In the genomic region with DNA sequence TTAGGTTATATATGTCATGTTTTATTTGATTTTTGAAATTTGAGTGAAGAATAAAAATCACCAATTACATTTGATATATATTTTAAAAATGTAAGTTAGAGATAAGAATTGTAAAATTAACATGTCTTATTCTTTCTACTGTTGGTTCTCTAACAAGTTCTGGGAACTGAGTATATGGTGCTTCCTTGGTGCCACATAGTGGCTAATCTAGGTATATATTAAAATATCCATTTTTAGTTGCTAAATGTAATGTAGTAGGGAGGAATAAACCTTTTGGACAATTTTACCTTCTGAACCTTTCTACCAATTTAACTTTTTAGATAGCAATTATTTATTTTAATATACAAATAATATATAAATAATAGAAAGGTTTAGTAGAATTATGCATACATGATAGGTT, we compare ENCODE assay signal across 8 cellular contexts. TPM values are rescaled to one million over a fixed set of nuclear protein-coding genes. Genes with fewer than 3 reads are reported as not detected.
DNase-seq lines count a peak whose midpoint lies in the region; ATAC-seq, FAIRE-seq and TF ChIP-seq lines count a peak whose summit lies in the region.

No MANE protein-coding gene starts in this region.

- H3K27ac Mint-ChIP-seq in osteocyte (ENCODE audit: unreplicated experiment) = no peak overlapping the region

- H3K4me2 ChIP-seq in A549 = no peak overlapping the region

- no peaks in the 10 kb centered on the region for H3K36me3 Mint-ChIP-seq in osteocyte (ENCODE audit: unreplicated experiment)

- TF ChIP-seq CTCF in A549 (IDR thresholded peaks at IDR 0.05) = peak; percentile 76
- peak; percentile 56 for TF ChIP-seq CTCF in osteocyte (IDR thresholded peaks at IDR 0.05)

- DNase-seq in A549 (ENCODE audit: low read depth in 1 of 2, low spot score in 1 of 2) (peak; percentile 37 to 42), NCI-H526 treated with DMSO at 0.1 percent for 48 hours (lab: John Stamatoyannopoulos, UW) (peak; percentile 33), dermis microvascular lymphatic vessel endothelial cell (ENCODE audit: low read depth in 2 of 2) (peak; percentile 23 to 55), osteocyte (ENCODE audit: extremely low spot score, unreplicated experiment) (no peak), NCI-H524 treated with DMSO at 0.1 percent for 48 hours (lab: John Stamatoyannopoulos, UW) (no peak)

- H3K9me3 Mint-ChIP-seq in osteocyte (ENCODE audit: unreplicated experiment) = no peaks in the 10 kb centered on the region

- FAIRE-seq in A549 (lab: Jason Lieb, UNC) = peak; percentile 77

- TF ChIP-seq POLR2A in A549 (IDR thresholded peaks at IDR 0.05; ENCODE audit: low read length) = no peak

- H3K27me3 Mint-ChIP-seq in osteocyte (ENCODE audit: unreplicated experiment) = peaks cover 40% of the 10 kb centered on the region

- POLR2A ChIA-PET in A549 (lab: Yijun Ruan, JAX) = no interaction called here

- no peak overlapping the region for H3K4me3 Mint-ChIP-seq in osteocyte (ENCODE audit: unreplicated experiment)

- no peaks in the 10 kb centered on the region for H3K4me1 Mint-ChIP-seq in osteocyte (ENCODE audit: unreplicated experiment)

- TF ChIP-seq RAD21 in A549 (conservative IDR thresholded peaks at IDR 0.05 in 1 of 2, IDR thresholded peaks at IDR 0.05 in 1 of 2) = peak; percentile 77 to 84

- CTCF ChIA-PET in A549 (lab: Yijun Ruan, JAX) = interaction anchor here (0.7 to 3.2 kb wide), 3 partner anchors 50 to 172 kb away, joined by 3 to 28 read pairs (median 4); a partner anchor contains a TSS

- no peak for TF ChIP-seq EP300 in A549 (IDR thresholded peaks at IDR 0.05)

- H3K4me3 ChIP-seq in A549 = no peak overlapping the region

- H3K9me3 ChIP-seq in A549 = no peaks in the 10 kb centered on the region

- no peaks in the 10 kb centered on the region for H3K4me1 ChIP-seq in A549

- ATAC-seq in A549 (peak in 1 of 2 experiments; percentile 84; a peak in 4 of 6 replicates), GM18511 (IDR thresholded peaks at IDR 0.05; ENCODE audit: unreplicated experiment) (peak; percentile 90), HG02943 (IDR thresholded peaks at IDR 0.05; ENCODE audit: low read depth, unreplicated experiment) (peak; percentile 82)
- ATAC-seq in activated CD4-positive, CD25-positive, alpha-beta regulatory T cell treated with anti-CD3 and anti-CD28 coated beads, Interleukin-2, amount 50 U/mL, for 24 hours = no peak

- H3K27ac ChIP-seq in A549 = no peak overlapping the region

TF ChIP-seq in A549, 52 proteins besides CTCF, POLR2A, EP300 and RAD21:
- TF ChIP-seq FOSL2 (IDR thresholded peaks at IDR 0.05) = no peak
- TF ChIP-seq FOSL2 (CRISPR knock-in tag; IDR thresholded peaks at IDR 0.05) = no peak
- no peak for TF ChIP-seq PHF8 (IDR thresholded peaks at IDR 0.05; ENCODE audit: borderline replicate concordance, low read depth)
- TF ChIP-seq SMC3 (IDR thresholded peaks at IDR 0.05) = peak; percentile 84
- no peak for TF ChIP-seq ESRRA (IDR thresholded peaks at IDR 0.05; ENCODE audit: borderline replicate concordance, low read length)
- TF ChIP-seq HOXB5 (CRISPR knock-in tag; IDR thresholded peaks at IDR 0.05) = no peak
- TF ChIP-seq TFCP2L1 (CRISPR knock-in tag; IDR thresholded peaks at IDR 0.05) = no peak
TF ChIP-seq in A549: peak in this region for 1.

RNA-seq across cellular contexts. Expression of a gene that starts 17.5 kb away (rescaled TPM):
- polyA plus RNA-seq in A549 (2011; rRNA removed) (5.2 and 6.1 TPM in 2 replicates), A549 (2017; fragmentation: RNase III; extraction: RNeasy Plus Mini Kit Qiagen cat#74134 plus additional on column Dnase treatment) (1.6 to 1.9 TPM (median 1.6 TPM) in 3 replicates)
- 0.89 and 0.92 TPM in 2 replicates for polyA plus RNA-seq in A549 (2012; cell fraction: cytosol; rRNA removed)
- polyA plus RNA-seq in A549 (2012; cell fraction: nucleus; rRNA removed) = 1.8 TPM in 2 replicates
- polyA minus RNA-seq in A549 (2011; rRNA and poly(A)+ RNA removed) = 2.2 and 5.1 TPM in 2 replicates
- total RNA-seq in dermis microvascular lymphatic vessel endothelial cell (0.63 and 0.90 TPM in 2 replicates), osteocyte (0.86 and 1.1 TPM in 2 replicates)

RNA-seq across cellular contexts. Expression of a gene that starts 50.9 kb away (rescaled TPM):
- polyA plus RNA-seq in A549 (2011; rRNA removed) = 49.2 and 51.9 TPM in 2 replicates
- 2.6 and 3.0 TPM in 2 replicates for polyA plus RNA-seq in A549 (2012; cell fraction: cytosol; rRNA removed)
- polyA plus RNA-seq in A549 (2012; cell fraction: nucleus; rRNA removed) = 3.4 and 4.9 TPM in 2 replicates
- polyA plus RNA-seq in A549 (2017; fragmentation: RNase III; extraction: RNeasy Plus Mini Kit Qiagen cat#74134 plus additional on column Dnase treatment) = 5.1 to 6.4 TPM (median 6.0 TPM) in 3 replicates
- 23.6 and 23.8 TPM in 2 replicates for polyA minus RNA-seq in A549 (2011; rRNA and poly(A)+ RNA removed)
- 0.13 and 0.64 TPM in 2 replicates for total RNA-seq in dermis microvascular lymphatic vessel endothelial cell
- total RNA-seq in osteocyte = not detected in 2 replicates

RNA-seq across cellular contexts. Expression of a gene that starts 58.7 kb away (rescaled TPM):
- not detected in 2 replicates for polyA plus RNA-seq in A549 (2011; rRNA removed)
- not detected in 2 replicates for polyA plus RNA-seq in A549 (2012; cell fraction: cytosol; rRNA removed)
- polyA plus RNA-seq in A549 (2012; cell fraction: nucleus; rRNA removed) = not detected in 2 replicates
- polyA plus RNA-seq in A549 (2017; fragmentation: RNase III; extraction: RNeasy Plus Mini Kit Qiagen cat#74134 plus additional on column Dnase treatment) = not detected in 3 replicates
- polyA minus RNA-seq in A549 (2011; rRNA and poly(A)+ RNA removed) = not detected in 2 replicates
- total RNA-seq in dermis microvascular lymphatic vessel endothelial cell = not detected in 2 replicates
- total RNA-seq in osteocyte = not detected in 2 replicates

Comparison
In these comparisons a context has a peak if more than half of its experiments do, and no peak if none do; other contexts are left out.
1. ATAC-seq: peak in GM18511 (single experiment) and HG02943 (single experiment); none in activated CD4-positive, CD25-positive, alpha-beta regulatory T cell treated with anti-CD3 and anti-CD28 coated beads, Interleukin-2, amount 50 U/mL, for 24 hours (0 of 2).
2. DNase-seq: peak in A549 (2 of 2), NCI-H526 treated with DMSO at 0.1 percent for 48 hours (single experiment) and dermis microvascular lymphatic vessel endothelial cell (2 of 2); none in osteocyte (single experiment) and NCI-H524 treated with DMSO at 0.1 percent for 48 hours (single experiment).